In genomic region chr16:51262428-51262827, GRCh38 we compare ENCODE assay signal across 28 cellular contexts.
"Had no signal": no experiment of that assay in that cellular context is flagged by ENCODE, and none has a peak within 500 bp of the region (broad histone marks: within the 10 kb centered on the region; RNA-seq: fewer than 3 reads in every experiment).

No MANE protein-coding gene starts in this region.

- H3K4me1 Mint-ChIP-seq: stimulated activated effector memory CD8-positive, alpha-beta T cell treated with anti-CD3 and anti-CD28 coated beads, Interleukin-12 subunit alpha, Interleukin-12 subunit beta, amount 100 ng/mL, for 72 hours; stimulated activated memory B cell treated with anti-CD40 and anti-IgM and Interleukin-4, amounts not matched to agents 10 μg/mL and 1 μg/mL and 100 μg/mL, for 72 hours; stimulated activated naive B cell treated with anti-CD40 and anti-IgM and Interleukin-4, amounts not matched to agents 10 μg/mL and 1 μg/mL and 100 μg/mL, for 72 hours; stimulated activated naive CD8-positive, alpha-beta T cell treated with anti-CD3 and anti-CD28 coated beads, Interleukin-15, amount 100 ng/mL, for 72 hours had no signal

- H3K4me3 Mint-ChIP-seq: stimulated activated effector memory CD8-positive, alpha-beta T cell treated with anti-CD3 and anti-CD28 coated beads, Interleukin-12 subunit alpha, Interleukin-12 subunit beta, amount 100 ng/mL, for 72 hours; stimulated activated memory B cell treated with anti-CD40 and anti-IgM and Interleukin-4, amounts not matched to agents 10 μg/mL and 1 μg/mL and 100 μg/mL, for 72 hours; stimulated activated naive B cell treated with anti-CD40 and anti-IgM and Interleukin-4, amounts not matched to agents 10 μg/mL and 1 μg/mL and 100 μg/mL, for 72 hours; stimulated activated naive CD8-positive, alpha-beta T cell treated with anti-CD3 and anti-CD28 coated beads, Interleukin-15, amount 100 ng/mL, for 72 hours; stimulated activated naive CD8-positive, alpha-beta T cell treated with anti-CD3 and anti-CD28 coated beads, Interleukin-15, Interleukin-2, amounts not matched to agents 100 ng/mL and 50 ng/mL, for 24 hours; type B pancreatic cell had no signal

- H3K27me3 ChIP-seq: stomach, suprapubic skin, testis, thyroid gland, tibial artery, tibial nerve, transverse colon, upper lobe of left lung, upper lobe of right lung, uterus, vagina had no signal

- H3K4me3 ChIP-seq: stomach, suprapubic skin, testis, thoracic aorta, thyroid gland, tibial artery, tibial nerve, transverse colon, upper lobe of left lung, upper lobe of right lung, uterus, vagina had no signal

- H3K4me1 ChIP-seq: stomach, suprapubic skin, testis, thyroid gland, tibial artery, tibial nerve, transverse colon, upper lobe of left lung, upper lobe of right lung, uterus, vagina had no signal

- H3K9me3 ChIP-seq: suprapubic skin, testis, thoracic aorta, thyroid gland, tibial artery, transverse colon, upper lobe of right lung, uterus, vagina had no signal

- H3K36me3 Mint-ChIP-seq: stimulated activated effector memory CD8-positive, alpha-beta T cell treated with anti-CD3 and anti-CD28 coated beads, Interleukin-12 subunit alpha, Interleukin-12 subunit beta, amount 100 ng/mL, for 72 hours; stimulated activated memory B cell treated with anti-CD40 and anti-IgM and Interleukin-4, amounts not matched to agents 10 μg/mL and 1 μg/mL and 100 μg/mL, for 72 hours; stimulated activated naive B cell treated with anti-CD40 and anti-IgM and Interleukin-4, amounts not matched to agents 10 μg/mL and 1 μg/mL and 100 μg/mL, for 72 hours; type B pancreatic cell had no signal

- H3K36me3 ChIP-seq: stomach, suprapubic skin, thoracic aorta, thyroid gland, tibial artery, tibial nerve, transverse colon, upper lobe of left lung, upper lobe of right lung, uterus, vagina had no signal

- FAIRE-seq: urothelium cell line had no signal

- DNase-seq: stimulated activated CD4-positive, alpha-beta T cell treated with anti-CD3 and anti-CD28 coated beads, Interleukin-2, amount 100 ng/mL, for 48 hours; stimulated activated CD4-positive, alpha-beta T cell treated with anti-CD3 and anti-CD28 coated beads, Interleukin-4, amount 100 ng/mL, for 1 hour; stimulated activated CD4-positive, alpha-beta T cell treated with anti-CD3 and anti-CD28 coated beads, Interleukin-4, amount 100 ng/mL, for 24 hours; stimulated activated CD4-positive, alpha-beta T cell treated with anti-CD3 and anti-CD28 coated beads, Interleukin-4, amount 100 ng/mL, for 4 hours; stimulated activated CD8-positive, alpha-beta memory T cell treated with anti-CD3 and anti-CD28 coated beads, Interleukin-4, amount 100 ng/mL, for 48 hours; stimulated activated naive B cell treated with anti-CD40 and anti-IgM and Interleukin-4, amounts not matched to agents 10 μg/mL and 1 μg/mL and 100 μg/mL, for 72 hours; stimulated activated naive CD4-positive, alpha-beta T cell; stimulated activated naive CD4-positive, alpha-beta T cell treated with Interleukin-2 at 50 U/mL for 16 hours; stimulated activated naive CD8-positive, alpha-beta T cell treated with anti-CD3 and anti-CD28 coated beads, Interleukin-15, amount 100 ng/mL, for 72 hours; stimulated activated naive CD8-positive, alpha-beta T cell treated with anti-CD3 and anti-CD28 coated beads, Interleukin-15, Interleukin-2, amounts not matched to agents 100 U/mL and 50 U/mL, for 24 hours; stomach; substantia nigra; testis; thyroid gland; tibial artery; transverse colon; upper lobe of left lung; upper lobe of right lung; uterus had no signal

- ATAC-seq: stimulated activated effector memory CD8-positive, alpha-beta T cell treated with anti-CD3 and anti-CD28 coated beads, Interleukin-12 subunit alpha, Interleukin-12 subunit beta, amount 100 ng/mL, for 72 hours; stimulated activated memory B cell treated with anti-CD40 and anti-IgM and Interleukin-4, amounts not matched to agents 10 μg/mL and 1 μg/mL and 100 μg/mL, for 72 hours; stimulated activated naive B cell treated with anti-CD40 and anti-IgM and Interleukin-4, amounts not matched to agents 10 μg/mL and 1 μg/mL and 100 μg/mL, for 72 hours; stimulated activated naive CD8-positive, alpha-beta T cell treated with anti-CD3 and anti-CD28 coated beads, Interleukin-15, amount 100 ng/mL, for 72 hours; stimulated activated naive CD8-positive, alpha-beta T cell treated with anti-CD3 and anti-CD28 coated beads, Interleukin-15, Interleukin-2, amounts not matched to agents 100 U/mL and 50 U/mL, for 24 hours; upper lobe of right lung had no signal

- H3K27ac Mint-ChIP-seq: stimulated activated effector memory CD8-positive, alpha-beta T cell treated with anti-CD3 and anti-CD28 coated beads, Interleukin-12 subunit alpha, Interleukin-12 subunit beta, amount 100 ng/mL, for 72 hours; stimulated activated memory B cell treated with anti-CD40 and anti-IgM and Interleukin-4, amounts not matched to agents 10 μg/mL and 1 μg/mL and 100 μg/mL, for 72 hours; stimulated activated naive B cell treated with anti-CD40 and anti-IgM and Interleukin-4, amounts not matched to agents 10 μg/mL and 1 μg/mL and 100 μg/mL, for 72 hours; stimulated activated naive CD8-positive, alpha-beta T cell treated with anti-CD3 and anti-CD28 coated beads, Interleukin-15, amount 100 ng/mL, for 72 hours; stimulated activated naive CD8-positive, alpha-beta T cell treated with anti-CD3 and anti-CD28 coated beads, Interleukin-15, Interleukin-2, amounts not matched to agents 100 ng/mL and 50 ng/mL, for 24 hours; type B pancreatic cell had no signal

- H3K27me3 Mint-ChIP-seq: stimulated activated memory B cell treated with anti-CD40 and anti-IgM and Interleukin-4, amounts not matched to agents 10 μg/mL and 1 μg/mL and 100 μg/mL, for 72 hours; stimulated activated naive B cell treated with anti-CD40 and anti-IgM and Interleukin-4, amounts not matched to agents 10 μg/mL and 1 μg/mL and 100 μg/mL, for 72 hours; stimulated activated naive CD8-positive, alpha-beta T cell treated with anti-CD3 and anti-CD28 coated beads, Interleukin-15, amount 100 ng/mL, for 72 hours; stimulated activated naive CD8-positive, alpha-beta T cell treated with anti-CD3 and anti-CD28 coated beads, Interleukin-15, Interleukin-2, amounts not matched to agents 100 ng/mL and 50 ng/mL, for 24 hours; type B pancreatic cell had no signal

- H3K27ac ChIP-seq: stomach, suprapubic skin, testis, thoracic aorta, thyroid gland, tibial artery, tibial nerve, transverse colon, upper lobe of left lung, upper lobe of right lung, uterus, vagina had no signal
